In genomic region chr11:27718853-27719574, GRCh38 we compare ENCODE assay signal across 8 cellular contexts.
A peak's percentile ranks its signal among the peaks of the same experiment; 100 is the strongest.
DNase-seq lines count a peak whose midpoint lies in the region; ATAC-seq and TF ChIP-seq lines count a peak whose summit lies in the region.

No MANE protein-coding gene starts in this region.

- peaks cover 42% of the 10 kb centered on the region for H3K27me3 ChIP-seq in muscle layer of duodenum (ENCODE audit: low read depth, low read length)

- no peak for DNase-seq in AG09309 (ENCODE audit: low read depth)
- peak; percentile 77 to 83 for DNase-seq in NCI-H1930 (lab: John Stamatoyannopoulos, UW)
- DNase-seq in ecto neural progenitor cell (ENCODE audit: low spot score): peak; percentile 87
- DNase-seq in stimulated activated naive CD4-positive, alpha-beta T cell treated with Interleukin-2 at 50 U/mL for 16 hours (lab: John Stamatoyannopoulos, UW): no peak
- DNase-seq in NCI-H2107 treated with DMSO at 0.1 percent for 48 hours (lab: John Stamatoyannopoulos, UW; ENCODE audit: unreplicated experiment): no peak
- DNase-seq in NCI-H2196 treated with DMSO at 0.1 percent for 48 hours (lab: John Stamatoyannopoulos, UW; ENCODE audit: unreplicated experiment): no peak

- H3K4me3 ChIP-seq in AG09309 (ENCODE audit: control insufficient read depth, low read depth, low read length) (peak overlapping the region; percentile 83), muscle layer of duodenum (ENCODE audit: low read depth in 1 of 2, low read length in 2 of 2) (peak overlapping the region; percentile 53 to 62)

- no peak for TF ChIP-seq CTCF in AG09309 (IDR thresholded peaks at IDR 0.05; ENCODE audit: control insufficient read depth, insufficient read depth, low read depth, low read length, missing control alignments)

- no peaks in the 10 kb centered on the region for H3K9me3 ChIP-seq in muscle layer of duodenum (ENCODE audit: control insufficient read depth in 1 of 2, low read length in 2 of 2)

- no peaks in the 10 kb centered on the region for H3K36me3 ChIP-seq in muscle layer of duodenum (ENCODE audit: control insufficient read depth in 1 of 2, insufficient read depth in 2 of 2, low read length in 2 of 2)

- H3K27ac ChIP-seq in muscle layer of duodenum (ENCODE audit: low read length): no peak overlapping the region

- no peak for ATAC-seq in GM21825 (IDR thresholded peaks at IDR 0.05; ENCODE audit: unreplicated experiment)

- peaks cover 0 to 39% of the 10 kb centered on the region in 2 donors for H3K4me1 ChIP-seq in muscle layer of duodenum (ENCODE audit: control insufficient read depth in 1 of 2, insufficient read depth in 2 of 2, low read length in 2 of 2)

Comparison
In these comparisons a context has a peak if more than half of its experiments do, and no peak if none do; other contexts are left out.
1. DNase-seq: peak in NCI-H1930 (2 of 2) and ecto neural progenitor cell (single experiment); none in AG09309 (single experiment), stimulated activated naive CD4-positive, alpha-beta T cell treated with Interleukin-2 at 50 U/mL for 16 hours (single experiment), NCI-H2107 treated with DMSO at 0.1 percent for 48 hours (single experiment) and NCI-H2196 treated with DMSO at 0.1 percent for 48 hours (single experiment).